30 cellular contexts compared by ENCODE assay signal in genomic region chr19:56868446-56868845, GRCh38.
"Had no signal": no experiment of that assay in that cellular context is flagged by ENCODE, and none has a peak within 500 bp of the region (broad histone marks: within the 10 kb centered on the region; RNA-seq: fewer than 3 reads in every experiment).

No MANE protein-coding gene starts in this region.

- DNase-seq: activated effector memory CD4-positive, alpha-beta T cell treated with anti-CD3 and anti-CD28 coated beads, Interleukin-2, amount 50 U/mL, for 16 hours; activated effector memory CD4-positive, alpha-beta T cell treated with Interleukin-2 at 50 U/mL for 16 hours; activated gamma-delta T cell; activated gamma-delta T cell treated with Interleukin-2 at 50 U/mL for 16 hours; activated naive CD4-positive, alpha-beta T cell; activated naive CD4-positive, alpha-beta T cell treated with anti-CD3 and anti-CD28 coated beads for 36 hours; activated naive CD4-positive, alpha-beta T cell treated with anti-CD3 and anti-CD28 coated beads, Interleukin-2, amount 10 ng/mL, durations not matched to agents 7 days and 5 days; activated naive CD4-positive, alpha-beta T cell treated with anti-CD3 and anti-CD28 coated beads, Interleukin-2, amount 50 U/mL, for 16 hours; activated naive CD4-positive, alpha-beta T cell treated with Interleukin-2 at 50 U/mL for 16 hours; activated naive CD8-positive, alpha-beta T cell treated with anti-CD3 and anti-CD28 coated beads for 36 hours; activated naive CD8-positive, alpha-beta T cell treated with anti-CD3 and anti-CD28 coated beads, Interleukin-2, amount 10 ng/mL, durations not matched to agents 7 days and 5 days; activated naive CD8-positive, alpha-beta T cell treated with anti-CD3 and anti-CD28 coated beads, Interleukin-2, amount 50 U/mL, for 24 hours; activated T-cell treated with anti-CD3 and anti-CD28 coated beads for 4 hours; activated T-cell treated with anti-CD3 and anti-CD28 coated beads, Interleukin-2, amount 50 U/mL, for 1 hour; activated T-cell treated with anti-CD3 and anti-CD28 coated beads, Interleukin-2, amount 50 U/mL, for 24 hours; activated T-cell treated with anti-CD3 and anti-CD28 coated beads, Interleukin-2, amount 50 U/mL, for 4 hours; activated T-cell treated with anti-CD3 and anti-CD28 coated beads, Interleukin-2, amount 50 U/mL, for 48 hours; activated T-cell treated with anti-CD3 and anti-CD28 coated beads, Interleukin-2, amount 50 U/mL, for 72 hours; adrenal gland; amniotic stem cell; amygdala; aorta; body of pancreas; brain microvascular endothelial cell; caudate nucleus; central memory CD4-positive, alpha-beta T cell; cerebellar nuclear complex had no signal

- H3K27ac ChIP-seq: adrenal gland, ascending aorta, body of pancreas, brain microvascular endothelial cell, breast epithelium, cardiac muscle cell had no signal
